In genomic region chr17:69551212-69552010, GRCh38 we compare ENCODE assay signal across 21 cellular contexts.
DNase-seq lines count a peak whose midpoint lies in the region; ATAC-seq, FAIRE-seq and TF ChIP-seq lines count a peak whose summit lies in the region.
"Had no signal": no experiment of that assay in that cellular context is flagged by ENCODE, and none has a peak within 500 bp of the region (broad histone marks: within the 10 kb centered on the region; RNA-seq: fewer than 3 reads in every experiment).

No MANE protein-coding gene starts in this region.

- H3K4me1 ChIP-seq in endothelial cell of umbilical vein (ENCODE audit: control insufficient read depth, extremely low read depth, insufficient read depth, low read length) (peaks cover 4% of the 10 kb centered on the region), gastrocnemius medialis (peaks cover 0 to 21% of the 10 kb centered on the region in 2 donors)
- H3K4me1 ChIP-seq: lower lobe of right lung, tibial artery had no signal

- H2AFZ ChIP-seq in endothelial cell of umbilical vein (ENCODE audit: low read depth, low read length) = no peak overlapping the region

- H3K27me3 ChIP-seq in endothelial cell of umbilical vein (ENCODE audit: control insufficient read depth in 2 of 2, insufficient read depth in 2 of 2, low read length in 2 of 2) (no peaks in the 10 kb centered on the region), gastrocnemius medialis (no peaks in the 10 kb centered on the region)
- H3K27me3 ChIP-seq: tibial artery had no signal

- no peak overlapping the region for H3K27ac Mint-ChIP-seq in activated T-helper 1 cell treated with anti-CD3 and anti-CD28 coated beads, Interleukin-12 subunit alpha, Interleukin-12 subunit beta, Interleukin-2, Interleukin-4 antibody, amounts not matched to agents 30 ng/mL and 10 ng/mL and 1 ng/mL, durations not matched to agents 14 hours and 24 hours and 36 hours
- H3K27ac Mint-ChIP-seq: HFFc6, natural killer cell, WTC11 had no signal

- no peaks in the 10 kb centered on the region for H3K9me1 ChIP-seq in endothelial cell of umbilical vein (replicated peaks; ENCODE audit: control insufficient read depth, extremely low read depth, insufficient read depth, low read length)

- CTCF ChIA-PET in endothelial cell of umbilical vein (lab: Charles Lee) = interaction anchor here (0.6 to 3.3 kb wide), 10 partner anchors 9 to 1078 kb away, joined by 3 to 14 read pairs (median 6); no protein-coding TSS in a partner anchor

- H4K20me1 ChIP-seq in endothelial cell of umbilical vein (replicated peaks; ENCODE audit: control insufficient read depth, extremely low read depth, insufficient read depth, low read length) = no peaks in the 10 kb centered on the region

- H3K36me3 ChIP-seq in endothelial cell of umbilical vein (ENCODE audit: control insufficient read depth in 2 of 2, extremely low read depth in 1 of 2, insufficient read depth in 2 of 2, low read length in 2 of 2) = no peaks in the 10 kb centered on the region
- H3K36me3 ChIP-seq in gastrocnemius medialis = no peaks in the 10 kb centered on the region
- H3K36me3 ChIP-seq: lower lobe of right lung had no signal

- dilution Hi-C loops in endothelial cell of umbilical vein (cut with MboI; ENCODE audit: extremely low pct_ligation_motif_present, low sequenced_read_pairs) = no loop called here

- H3K27ac ChIP-seq in endothelial cell of umbilical vein (ENCODE audit: insufficient read depth, low read depth, low read length) (no peak overlapping the region), gastrocnemius medialis (peak overlapping the region; percentile 38 to 72 (median 56))
- H3K27ac ChIP-seq: HL-60, lower lobe of right lung, tibial artery had no signal

- no peaks in the 10 kb centered on the region for H3K79me2 ChIP-seq in endothelial cell of umbilical vein (ENCODE audit: control insufficient read depth, insufficient read depth, low read length)

- no peak overlapping the region for H3K4me2 ChIP-seq in endothelial cell of umbilical vein (ENCODE audit: insufficient read depth, low read length)

- FAIRE-seq in endothelial cell of umbilical vein (lab: Jason Lieb, UNC) = peak; percentile 38
- FAIRE-seq: colon, D721Med, K562 had no signal

- H3K4me3 ChIP-seq in endothelial cell of umbilical vein (replicated peaks in 1 of 3; ENCODE audit: insufficient read depth in 1 of 3, low read depth in 1 of 3, low read length in 3 of 3) = no peak overlapping the region
- no peak overlapping the region for H3K4me3 ChIP-seq in gastrocnemius medialis
- H3K4me3 ChIP-seq: K562, lower lobe of right lung, tibial artery had no signal

- TF ChIP-seq CTCF in endothelial cell of umbilical vein (IDR thresholded peaks at IDR 0.05; ENCODE audit: extremely low read depth in 1 of 2, insufficient read depth in 1 of 2, low read depth in 1 of 2, low read length in 2 of 2) = no peak
- TF ChIP-seq CTCF in gastrocnemius medialis (IDR thresholded peaks at IDR 0.05 in 4 of 5, conservative IDR thresholded peaks at IDR 0.05 in 1 of 5) = no peak

- no TSS peak for BruUV-seq in endothelial cell of umbilical vein (replicated peaks; lab: Mats Ljungman, UMichigan)

- ATAC-seq in GM21360 (IDR thresholded peaks at IDR 0.05; ENCODE audit: unreplicated experiment) (peak; percentile 44), HG03565 (IDR thresholded peaks at IDR 0.05; ENCODE audit: unreplicated experiment) (peak; percentile 34), gastrocnemius medialis (peak; percentile 75 to 89)
- ATAC-seq: K562, lower lobe of right lung, natural killer cell, WTC11 had no signal

- POLR2A ChIA-PET in endothelial cell of umbilical vein (lab: Charles Lee) = no interaction called here

- H3K4me1 Mint-ChIP-seq in activated T-helper 1 cell treated with anti-CD3 and anti-CD28 coated beads, Interleukin-12 subunit alpha, Interleukin-12 subunit beta, Interleukin-2, Interleukin-4 antibody, amounts not matched to agents 30 ng/mL and 10 ng/mL and 1 ng/mL, durations not matched to agents 14 hours and 24 hours and 36 hours (ENCODE audit: low read depth) = no peaks in the 10 kb centered on the region
- H3K4me1 Mint-ChIP-seq: natural killer cell had no signal

- H3K36me3 Mint-ChIP-seq in activated T-helper 1 cell treated with anti-CD3 and anti-CD28 coated beads, Interleukin-12 subunit alpha, Interleukin-12 subunit beta, Interleukin-2, Interleukin-4 antibody, amounts not matched to agents 30 ng/mL and 10 ng/mL and 1 ng/mL, durations not matched to agents 14 hours and 24 hours and 36 hours (ENCODE audit: low read depth) = no peaks in the 10 kb centered on the region
- H3K36me3 Mint-ChIP-seq: natural killer cell had no signal

- H3K9me3 ChIP-seq in endothelial cell of umbilical vein (replicated peaks; ENCODE audit: control insufficient read depth, insufficient read depth, low read length) (peaks cover 2% of the 10 kb centered on the region), gastrocnemius medialis (no peaks in the 10 kb centered on the region)

- DNase-seq in endothelial cell of umbilical vein (ENCODE audit: low read depth, low spot score) (no peak), gastrocnemius medialis (no peak), Ammon's horn (ENCODE audit: low spot score) (no peak)
- DNase-seq in central memory CD4-positive, alpha-beta T cell = no peak
- DNase-seq in activated T-helper 1 cell treated with anti-CD3 and anti-CD28 coated beads, Interleukin-12 subunit alpha, Interleukin-12 subunit beta, Interleukin-2, Interleukin-4 antibody, amounts not matched to agents 30 ng/mL and 10 ng/mL and 1 ng/mL, durations not matched to agents 14 hours and 24 hours and 36 hours (ENCODE audit: low spot score) = no peak
- DNase-seq: amygdala, glutamatergic neuron, HFFc6, lower lobe of right lung, natural killer cell, NCI-H2029, posterior cingulate gyrus, T-helper 2 cell, tibial artery had no signal

- intact Hi-C loops in endothelial cell of umbilical vein (cut with micrococcal nuclease) (no loop called here), gastrocnemius medialis (cut with DNase I; ENCODE audit: low total_unique reads) (no loop called here)
- intact Hi-C loops in activated T-helper 1 cell treated with anti-CD3 and anti-CD28 coated beads, Interleukin-12 subunit alpha, Interleukin-12 subunit beta, Interleukin-2, Interleukin-4 antibody, amounts not matched to agents 30 ng/mL and 10 ng/mL and 1 ng/mL, durations not matched to agents 14 hours and 24 hours and 36 hours (cut with micrococcal nuclease) = no loop called here

- H3K27me3 Mint-ChIP-seq in activated T-helper 1 cell treated with anti-CD3 and anti-CD28 coated beads, Interleukin-12 subunit alpha, Interleukin-12 subunit beta, Interleukin-2, Interleukin-4 antibody, amounts not matched to agents 30 ng/mL and 10 ng/mL and 1 ng/mL, durations not matched to agents 14 hours and 24 hours and 36 hours (ENCODE audit: insufficient read depth) = no peaks in the 10 kb centered on the region

- H3K9ac ChIP-seq in endothelial cell of umbilical vein (replicated peaks; ENCODE audit: extremely low read depth, insufficient read depth, low read length) = no peak overlapping the region

- no peak overlapping the region for H3K4me3 Mint-ChIP-seq in activated T-helper 1 cell treated with anti-CD3 and anti-CD28 coated beads, Interleukin-12 subunit alpha, Interleukin-12 subunit beta, Interleukin-2, Interleukin-4 antibody, amounts not matched to agents 30 ng/mL and 10 ng/mL and 1 ng/mL, durations not matched to agents 14 hours and 24 hours and 36 hours
- H3K4me3 Mint-ChIP-seq: HFFc6, natural killer cell, WTC11 had no signal

- no peaks in the 10 kb centered on the region for H3K9me3 Mint-ChIP-seq in activated T-helper 1 cell treated with anti-CD3 and anti-CD28 coated beads, Interleukin-12 subunit alpha, Interleukin-12 subunit beta, Interleukin-2, Interleukin-4 antibody, amounts not matched to agents 30 ng/mL and 10 ng/mL and 1 ng/mL, durations not matched to agents 14 hours and 24 hours and 36 hours
- H3K9me3 Mint-ChIP-seq: HFFc6, natural killer cell had no signal

- in situ Hi-C loops in gastrocnemius medialis (cut with MboI; ENCODE audit: low sequenced_read_pairs in 4 of 4) = loop anchor here in 1 of 4 donors (25.0 kb wide), 1 partner anchor 611 kb away; the partner anchor contains the start of gene KCNJ2

- TF ChIP-seq POLR2A in endothelial cell of umbilical vein (IDR thresholded peaks at IDR 0.05; ENCODE audit: low read depth, low read length) (no peak), gastrocnemius medialis (IDR thresholded peaks at IDR 0.05) (no peak)

TF ChIP-seq in endothelial cell of umbilical vein, 7 proteins besides CTCF, POLR2A, EP300 and RAD21:
- TF ChIP-seq FOS (IDR thresholded peaks at IDR 0.05; ENCODE audit: borderline replicate concordance, insufficient read depth, low read length) (peak; percentile 70), JUN (IDR thresholded peaks at IDR 0.05; ENCODE audit: borderline replicate concordance, insufficient read depth, insufficient read length, low read depth) (no peak)
